Comparison of ENCODE assay signal across 24 cellular contexts in genomic region chr4:83782591-83782990, GRCh38.
"Had no signal": no experiment of that assay in that cellular context is flagged by ENCODE, and none has a peak within 500 bp of the region (broad histone marks: within the 10 kb centered on the region; RNA-seq: fewer than 3 reads in every experiment).

No MANE protein-coding gene starts in this region.

- H3K27me3 Mint-ChIP-seq: activated CD4-positive, alpha-beta memory T cell treated with anti-CD3 and anti-CD28 coated beads for 36 hours had no signal

- H3K27ac ChIP-seq: body of pancreas, esophagus muscularis mucosa, gastroesophageal sphincter, left lung, neural progenitor cell, sigmoid colon, stomach, transverse colon, vagina had no signal

- H3K36me3 ChIP-seq: esophagus muscularis mucosa, gastroesophageal sphincter, left lung, neural progenitor cell, sigmoid colon, stomach, transverse colon, vagina had no signal

- ATAC-seq: body of pancreas; gastroesophageal sphincter; left lung; naive thymus-derived CD8-positive, alpha-beta T cell; stimulated activated memory B cell treated with anti-CD40 and anti-IgM and Interleukin-4, amounts not matched to agents 10 μg/mL and 1 μg/mL and 100 μg/mL, for 72 hours had no signal

- H3K9me3 Mint-ChIP-seq: activated CD4-positive, alpha-beta memory T cell treated with anti-CD3 and anti-CD28 coated beads for 36 hours; activated naive CD4-positive, alpha-beta T cell treated with anti-CD3 and anti-CD28 coated beads, Interleukin-2, amount 10 ng/mL, durations not matched to agents 7 days and 5 days; dendritic cell treated with granulocyte-macrophage colony-stimulating factor and Interleukin-4, amounts not matched to agents 40 ng/mL and 50 ng/mL, for 4 days; mesothelial cell of epicardium; naive thymus-derived CD8-positive, alpha-beta T cell; neural progenitor cell; stimulated activated memory B cell treated with anti-CD40 and anti-IgM and Interleukin-4, amounts not matched to agents 10 μg/mL and 1 μg/mL and 100 μg/mL, for 72 hours had no signal

- H3K27me3 ChIP-seq: body of pancreas, esophagus muscularis mucosa, gastroesophageal sphincter, left lung, neural progenitor cell, stomach, vagina had no signal

- H3K4me1 ChIP-seq: body of pancreas, esophagus muscularis mucosa, gastroesophageal sphincter, left lung, sigmoid colon, stomach, transverse colon, vagina had no signal

- H3K4me3 ChIP-seq: body of pancreas, esophagus muscularis mucosa, gastroesophageal sphincter, left lung, lung, neural progenitor cell, sigmoid colon, smooth muscle cell, stomach, transverse colon, vagina had no signal

- H3K9me3 ChIP-seq: body of pancreas, esophagus muscularis mucosa, gastroesophageal sphincter, left lung, sigmoid colon, stomach, transverse colon, vagina had no signal

- DNase-seq: activated CD4-positive, alpha-beta memory T cell treated with anti-CD3 and anti-CD28 coated beads for 36 hours; activated CD4-positive, alpha-beta T cell treated with anti-CD3 and anti-CD28 coated beads for 48 hours; activated CD4-positive, CD25-positive, alpha-beta regulatory T cell; activated naive CD4-positive, alpha-beta T cell treated with anti-CD3 and anti-CD28 coated beads, Interleukin-2, amount 10 ng/mL, durations not matched to agents 7 days and 5 days; activated T-cell treated with anti-CD3 and anti-CD28 coated beads, Interleukin-2, amount 50 U/mL, for 48 hours; body of pancreas; effector CD8-positive, alpha-beta T cell; left lung; naive thymus-derived CD8-positive, alpha-beta T cell; retina; sigmoid colon; stimulated activated CD4-positive, alpha-beta T cell treated with anti-CD3 and anti-CD28 coated beads, Interleukin-15, amount 100 ng/mL, for 24 hours; stomach; T-helper 9 cell; transverse colon had no signal

- H3K36me3 Mint-ChIP-seq: activated CD4-positive, alpha-beta memory T cell treated with anti-CD3 and anti-CD28 coated beads for 36 hours; activated naive CD4-positive, alpha-beta T cell treated with anti-CD3 and anti-CD28 coated beads, Interleukin-2, amount 10 ng/mL, durations not matched to agents 7 days and 5 days; mesothelial cell of epicardium; naive thymus-derived CD8-positive, alpha-beta T cell; neural progenitor cell; stimulated activated memory B cell treated with anti-CD40 and anti-IgM and Interleukin-4, amounts not matched to agents 10 μg/mL and 1 μg/mL and 100 μg/mL, for 72 hours had no signal

- H3K4me1 Mint-ChIP-seq: activated naive CD4-positive, alpha-beta T cell treated with anti-CD3 and anti-CD28 coated beads, Interleukin-2, amount 10 ng/mL, durations not matched to agents 7 days and 5 days; mesothelial cell of epicardium; naive thymus-derived CD8-positive, alpha-beta T cell; neural progenitor cell; stimulated activated memory B cell treated with anti-CD40 and anti-IgM and Interleukin-4, amounts not matched to agents 10 μg/mL and 1 μg/mL and 100 μg/mL, for 72 hours had no signal

- H3K4me3 Mint-ChIP-seq: activated CD4-positive, alpha-beta memory T cell treated with anti-CD3 and anti-CD28 coated beads for 36 hours; activated naive CD4-positive, alpha-beta T cell treated with anti-CD3 and anti-CD28 coated beads, Interleukin-2, amount 10 ng/mL, durations not matched to agents 7 days and 5 days; dendritic cell treated with granulocyte-macrophage colony-stimulating factor and Interleukin-4, amounts not matched to agents 40 ng/mL and 50 ng/mL, for 4 days; mesothelial cell of epicardium; naive thymus-derived CD8-positive, alpha-beta T cell; neural progenitor cell; stimulated activated memory B cell treated with anti-CD40 and anti-IgM and Interleukin-4, amounts not matched to agents 10 μg/mL and 1 μg/mL and 100 μg/mL, for 72 hours had no signal

- H3K27ac Mint-ChIP-seq: activated CD4-positive, alpha-beta memory T cell treated with anti-CD3 and anti-CD28 coated beads for 36 hours; activated naive CD4-positive, alpha-beta T cell treated with anti-CD3 and anti-CD28 coated beads, Interleukin-2, amount 10 ng/mL, durations not matched to agents 7 days and 5 days; dendritic cell treated with granulocyte-macrophage colony-stimulating factor and Interleukin-4, amounts not matched to agents 40 ng/mL and 50 ng/mL, for 4 days; mesothelial cell of epicardium; naive thymus-derived CD8-positive, alpha-beta T cell; neural progenitor cell; stimulated activated memory B cell treated with anti-CD40 and anti-IgM and Interleukin-4, amounts not matched to agents 10 μg/mL and 1 μg/mL and 100 μg/mL, for 72 hours had no signal

- H3K9ac ChIP-seq: neural progenitor cell had no signal
